22 cellular contexts compared by ENCODE assay signal in the genomic region with DNA sequence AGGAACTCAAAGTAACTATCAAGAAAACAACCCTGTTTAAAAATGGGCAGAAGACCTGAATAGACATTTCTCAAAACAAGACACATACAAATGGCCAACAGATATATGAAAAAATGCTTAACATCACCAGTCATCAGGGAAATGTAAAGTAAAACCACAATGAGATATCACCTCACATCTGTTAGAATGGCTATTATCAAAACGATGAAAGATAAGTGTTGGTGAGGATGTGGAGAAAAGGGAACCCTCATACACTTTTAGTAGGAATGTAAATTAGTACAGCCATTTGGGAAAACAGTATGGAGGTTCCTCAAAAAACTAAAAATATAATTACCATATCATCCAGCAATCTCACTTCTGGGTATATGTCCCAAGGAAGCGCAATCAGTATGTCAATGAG. TPM values are rescaled to one million over a fixed set of nuclear protein-coding genes. Genes with fewer than 3 reads are reported as not detected.
DNase-seq lines count a peak whose midpoint lies in the region; ATAC-seq, FAIRE-seq and TF ChIP-seq lines count a peak whose summit lies in the region.
"Had no signal": no experiment of that assay in that cellular context is flagged by ENCODE, and none has a peak within 500 bp of the region (broad histone marks: within the 10 kb centered on the region; RNA-seq: fewer than 3 reads in every experiment).

No MANE protein-coding gene starts in this region.

- FAIRE-seq in pancreas (lab: Jason Lieb, UNC) = no peak
- FAIRE-seq: endometrium, urothelium cell line had no signal

- H3K36me3 Mint-ChIP-seq in CD14-positive monocyte (peaks cover 56 to 69% of the 10 kb centered on the region in 2 donors), activated B cell treated with CpG ODN at 0.5 μM for 24 hours (ENCODE audit: low read depth) (peaks cover 59% of the 10 kb centered on the region), memory B cell (peaks cover 28% of the 10 kb centered on the region)

- H3K9me3 Mint-ChIP-seq in CD14-positive monocyte (peaks cover 0 to 14% (median 1%) of the 10 kb centered on the region in 7 donors), activated B cell treated with CpG ODN at 0.5 μM for 24 hours (no peaks in the 10 kb centered on the region), memory B cell (no peaks in the 10 kb centered on the region)

- intact Hi-C loops in CD14-positive monocyte (cut with micrococcal nuclease) = loop anchor here in 1 of 2 donors (5.0 to 10.0 kb wide), 5 partner anchors 35 to 395 kb away; a partner anchor contains a TSS
- intact Hi-C loops in activated B cell treated with CpG ODN at 0.5 μM for 24 hours (cut with micrococcal nuclease) = loop anchor here (10.0 kb wide), 1 partner anchor 198 kb away; no protein-coding TSS in a partner anchor
- intact Hi-C loops in pancreas (cut with DNase I) = no loop called here

- H3K27ac ChIP-seq in DOHH2 (ENCODE audit: low read depth, low read length) (no peak overlapping the region), pancreas (no peak overlapping the region)
- H3K27ac ChIP-seq: C4-2B, coronary artery had no signal

- H3K79me2 ChIP-seq in DOHH2 (ENCODE audit: control insufficient read depth, low read length) = peaks cover 62% of the 10 kb centered on the region

- peak overlapping the region; percentile 71 to 90 (median 83) for H3K27ac Mint-ChIP-seq in CD14-positive monocyte
- no peak overlapping the region for H3K27ac Mint-ChIP-seq in activated B cell treated with CpG ODN at 0.5 μM for 24 hours
- H3K27ac Mint-ChIP-seq in memory B cell = peak overlapping the region; percentile 9
- H3K27ac Mint-ChIP-seq: activated CD4-positive, alpha-beta T cell treated with anti-CD3 and anti-CD28 coated beads for 36 hours; progenitor cell of endocrine pancreas had no signal

- no peaks in the 10 kb centered on the region for H4K20me1 ChIP-seq in DOHH2 (ENCODE audit: control insufficient read depth, insufficient read depth, low read depth, low read length)

- 89 to 94% methylated on average over 2 of the region's 2 CpGs for WGBS in pancreas, 2 donors

- CTCF ChIA-PET in activated B cell treated with CpG ODN at 0.5 μM for 24 hours (lab: Charles Lee) = interaction anchor here (4.7 kb wide), 1 partner anchor 159 kb away, joined by 22 read pairs; no protein-coding TSS in a partner anchor

- H3F3A ChIP-seq in DOHH2 (ENCODE audit: control insufficient read depth, insufficient read depth) = no peaks in the 10 kb centered on the region

- peak overlapping the region; percentile 44 for H3K4me2 ChIP-seq in DOHH2 (ENCODE audit: low read length)

- no peaks in the 10 kb centered on the region for H3K9me2 ChIP-seq in DOHH2 (replicated peaks; ENCODE audit: control insufficient read depth, low read length)

- H3K4me1 Mint-ChIP-seq in CD14-positive monocyte (peaks cover 57% of the 10 kb centered on the region), activated B cell treated with CpG ODN at 0.5 μM for 24 hours (peaks cover 64% of the 10 kb centered on the region), memory B cell (peaks cover 38% of the 10 kb centered on the region)

- H3K4me3 Mint-ChIP-seq in CD14-positive monocyte = peak overlapping the region; percentile 80 to 100
- H3K4me3 Mint-ChIP-seq in activated B cell treated with CpG ODN at 0.5 μM for 24 hours = peak overlapping the region; percentile 69
- peak overlapping the region; percentile 83 for H3K4me3 Mint-ChIP-seq in memory B cell
- H3K4me3 Mint-ChIP-seq: activated CD4-positive, alpha-beta T cell treated with anti-CD3 and anti-CD28 coated beads for 36 hours had no signal

- H3K4me3 ChIP-seq in DOHH2 (ENCODE audit: low read length) = peak overlapping the region; percentile 86; the same call in 1 of the 2 replicates
- H3K4me3 ChIP-seq in pancreas = no peak overlapping the region
- H3K4me3 ChIP-seq: coronary artery had no signal

- peaks cover 7% of the 10 kb centered on the region for H3K9me3 ChIP-seq in DOHH2 (ENCODE audit: control insufficient read depth, insufficient read depth, low read length)
- H3K9me3 ChIP-seq in pancreas = no peaks in the 10 kb centered on the region

- no peak for DNase-seq in CD14-positive monocyte (ENCODE audit: low spot score)
- no peak for DNase-seq in activated B cell treated with CpG ODN at 0.5 μM for 24 hours
- no peak for DNase-seq in memory B cell (ENCODE audit: low spot score in 2 of 2)
- DNase-seq in pancreas = no peak
- DNase-seq in SW 1271 (lab: John Stamatoyannopoulos, UW) = no peak
- no peak for DNase-seq in GOT3 (lab: John Stamatoyannopoulos, UW)
- DNase-seq: activated CD4-positive, alpha-beta T cell treated with anti-CD3 and anti-CD28 coated beads for 36 hours; activated effector memory CD4-positive, alpha-beta T cell treated with Interleukin-2 at 50 U/mL for 16 hours; GDM1; KG1; NCI-H187; NCI-H69 had no signal

- H3K27me3 Mint-ChIP-seq in CD14-positive monocyte (ENCODE audit: low read depth in 3 of 3) = peaks cover 0 to 5% (median 0%) of the 10 kb centered on the region in 3 donors
- no peaks in the 10 kb centered on the region for H3K27me3 Mint-ChIP-seq in activated B cell treated with CpG ODN at 0.5 μM for 24 hours
- H3K27me3 Mint-ChIP-seq in memory B cell = no peaks in the 10 kb centered on the region
- H3K27me3 Mint-ChIP-seq: activated CD4-positive, alpha-beta T cell treated with anti-CD3 and anti-CD28 coated beads for 36 hours; progenitor cell of endocrine pancreas had no signal

- peaks cover 45% of the 10 kb centered on the region for H3K36me3 ChIP-seq in DOHH2 (ENCODE audit: control insufficient read depth, low read length)
- no peaks in the 10 kb centered on the region for H3K36me3 ChIP-seq in pancreas

- ATAC-seq in activated B cell treated with CpG ODN at 0.5 μM for 24 hours (ENCODE audit: low read depth) (no peak), memory B cell (ENCODE audit: low read depth) (no peak), pancreas (no peak), GM21737 (IDR thresholded peaks at IDR 0.05; ENCODE audit: unreplicated experiment) (no peak)
- ATAC-seq: activated CD4-positive, alpha-beta T cell treated with anti-CD3 and anti-CD28 coated beads for 36 hours; SK-N-SH treated with all-trans-retinoic acid at 6 μM for 48 hours had no signal

- TF ChIP-seq CTCF in CD14-positive monocyte (IDR thresholded peaks at IDR 0.05) (no peak), DOHH2 (IDR thresholded peaks at IDR 0.05; ENCODE audit: low read depth, low read length, poor library complexity, severe bottlenecking) (no peak), activated B cell treated with CpG ODN at 0.5 μM for 24 hours (IDR thresholded peaks at IDR 0.05) (no peak), pancreas (IDR thresholded peaks at IDR 0.05) (no peak)

- H3K4me1 ChIP-seq in DOHH2 (ENCODE audit: control insufficient read depth, low read length) (peaks cover 37% of the 10 kb centered on the region), pancreas (peaks cover 0 to 9% (median 0%) of the 10 kb centered on the region in 3 donors)

- no peaks in the 10 kb centered on the region for H3K27me3 ChIP-seq in DOHH2 (ENCODE audit: control insufficient read depth, low read length)
- H3K27me3 ChIP-seq in pancreas = no peaks in the 10 kb centered on the region

- POLR2A ChIA-PET in activated B cell treated with CpG ODN at 0.5 μM for 24 hours (lab: Charles Lee) = interaction anchor here (0.6 to 0.7 kb wide), 2 partner anchors 161 to 162 kb away, joined by 4 to 6 read pairs; no protein-coding TSS in a partner anchor

RNA-seq across cellular contexts. Expression of a gene that starts 3.0 kb away (rescaled TPM):
- polyA plus RNA-seq in CD14-positive monocyte (1,000 to 10,000 TPM; 5,201 to 6,327 TPM), pancreas (1 to 10 TPM; 6.7 to 8.0 TPM)
- total RNA-seq in activated B cell treated with CpG ODN at 0.5 μM for 24 hours (162 and 165 TPM in 2 replicates), pancreas (100 to 1,000 TPM in 1 of 6 donors, 10 to 100 TPM in 3, 1 to 10 TPM in 2; 6.5 to 126 (median 17.6) TPM)

RNA-seq across cellular contexts. Expression of a gene that starts 41.9 kb away (rescaled TPM):
- polyA plus RNA-seq in CD14-positive monocyte (under 1 TPM in 1 of 2 donors, not detected in 1; 0.48 TPM), pancreas (under 1 TPM in 1 of 2 donors, not detected in 1; 0.08 TPM)
- total RNA-seq in activated B cell treated with CpG ODN at 0.5 μM for 24 hours (1.4 and 1.6 TPM in 2 replicates), pancreas (under 1 TPM in 2 of 6 donors, not detected in 4; 0.28 TPM)
- total RNA-seq: kidney epithelial cell, progenitor cell of endocrine pancreas had no signal
- polyA plus RNA-seq: neural cell had no signal

RNA-seq across cellular contexts. Expression of a gene that starts 45.5 kb away (rescaled TPM):
- polyA plus RNA-seq in CD14-positive monocyte (1 to 10 TPM; 2.1 to 2.4 TPM), pancreas (1 to 10 TPM; 5.5 to 8.7 TPM)
- total RNA-seq in activated B cell treated with CpG ODN at 0.5 μM for 24 hours (2.1 and 3.5 TPM in 2 replicates), pancreas (10 to 100 TPM in 1 of 6 donors, 1 to 10 TPM in 5; 1.5 to 34.6 (median 4.9) TPM)
